ENCODE assay signal across 19 cellular contexts in genomic region chr9:88998506-88998905, GRCh38. TPM values are rescaled to one million over a fixed set of nuclear protein-coding genes. Genes with fewer than 3 reads are reported as not detected.
A peak's percentile ranks its signal among the peaks of the same experiment; 100 is the strongest.
DNase-seq lines count a peak whose midpoint lies in the region; ATAC-seq and TF ChIP-seq lines count a peak whose summit lies in the region.
"Had no signal": no experiment of that assay in that cellular context is flagged by ENCODE, and none has a peak within 500 bp of the region (broad histone marks: within the 10 kb centered on the region; RNA-seq: fewer than 3 reads in every experiment).

No MANE protein-coding gene starts in this region.

- H3K36me3 ChIP-seq in brain microvascular endothelial cell (replicated peaks) (peaks cover 95% of the 10 kb centered on the region), transverse colon (no peaks in the 10 kb centered on the region)
- H3K36me3 ChIP-seq: HAP-1 had no signal

- POLR2A ChIA-PET in activated CD8-positive, alpha-beta T cell treated with anti-CD3 and anti-CD28 coated beads, Interleukin-2, amount 10 ng/mL, durations not matched to agents 7 days and 5 days (lab: Charles Lee) = no interaction called here
- POLR2A ChIA-PET in activated CD8-positive, alpha-beta T cell treated with anti-CD3 and anti-CD28 coated beads for 36 hours (lab: Charles Lee) = no interaction called here
- POLR2A ChIA-PET in activated CD4-positive, alpha-beta T cell treated with anti-CD3 and anti-CD28 coated beads, Interleukin-2, amount 10 ng/mL, durations not matched to agents 7 days and 5 days (lab: Charles Lee) = no interaction called here

- no peak overlapping the region for H3K4me3 Mint-ChIP-seq in activated CD8-positive, alpha-beta T cell treated with anti-CD3 and anti-CD28 coated beads, Interleukin-2, amount 10 ng/mL, durations not matched to agents 7 days and 5 days
- no peak overlapping the region for H3K4me3 Mint-ChIP-seq in activated CD8-positive, alpha-beta T cell treated with anti-CD3 and anti-CD28 coated beads for 36 hours
- no peak overlapping the region for H3K4me3 Mint-ChIP-seq in activated CD4-positive, alpha-beta T cell treated with anti-CD3 and anti-CD28 coated beads, Interleukin-2, amount 10 ng/mL, durations not matched to agents 7 days and 5 days
- H3K4me3 Mint-ChIP-seq: activated CD4-positive, alpha-beta memory T cell treated with anti-CD3 and anti-CD28 coated beads for 36 hours; nephron progenitor cell; stimulated activated naive CD8-positive, alpha-beta T cell treated with anti-CD3 and anti-CD28 coated beads, Interleukin-15, amount 100 ng/mL, for 72 hours had no signal

- WGBS in transverse colon (ENCODE audit: low coverage in 1 of 2), 2 donors = 14 to 26% methylated on average over 2 of the region's 2 CpGs

- peaks cover 3% of the 10 kb centered on the region for H3K4me1 Mint-ChIP-seq in activated CD8-positive, alpha-beta T cell treated with anti-CD3 and anti-CD28 coated beads, Interleukin-2, amount 10 ng/mL, durations not matched to agents 7 days and 5 days (ENCODE audit: low read depth)
- peaks cover 2% of the 10 kb centered on the region for H3K4me1 Mint-ChIP-seq in activated CD8-positive, alpha-beta T cell treated with anti-CD3 and anti-CD28 coated beads for 36 hours (ENCODE audit: low read depth)
- peaks cover 4% of the 10 kb centered on the region for H3K4me1 Mint-ChIP-seq in activated CD4-positive, alpha-beta T cell treated with anti-CD3 and anti-CD28 coated beads, Interleukin-2, amount 10 ng/mL, durations not matched to agents 7 days and 5 days

- peak; percentile 17 for DNase-seq in activated CD8-positive, alpha-beta T cell treated with anti-CD3 and anti-CD28 coated beads, Interleukin-2, amount 10 ng/mL, durations not matched to agents 7 days and 5 days
- DNase-seq in activated CD8-positive, alpha-beta T cell treated with anti-CD3 and anti-CD28 coated beads for 36 hours = no peak
- DNase-seq in brain microvascular endothelial cell = no peak
- DNase-seq in iris pigment epithelial cell (ENCODE audit: low read depth) = peak; percentile 41
- DNase-seq in transverse colon = no peak
- no peak for DNase-seq in central memory CD4-positive, alpha-beta T cell
- DNase-seq in activated CD4-positive, alpha-beta T cell treated with anti-CD3 and anti-CD28 coated beads, Interleukin-2, amount 10 ng/mL, durations not matched to agents 7 days and 5 days = no peak
- DNase-seq: activated CD4-positive, alpha-beta memory T cell treated with anti-CD3 and anti-CD28 coated beads for 36 hours; activated effector memory CD4-positive, alpha-beta T cell treated with anti-CD3 and anti-CD28 coated beads, Interleukin-2, amount 50 U/mL, for 16 hours; NCI-H187 treated with DMSO at 0.1 percent for 48 hours; NCI-H748 treated with DMSO at 0.1 percent for 48 hours; nephron progenitor cell; stimulated activated naive CD8-positive, alpha-beta T cell treated with anti-CD3 and anti-CD28 coated beads, Interleukin-15, amount 100 ng/mL, for 72 hours; T-helper 9 cell had no signal

- in situ Hi-C loops in brain microvascular endothelial cell (cut with HindIII; ENCODE audit: low pct_ligation_motif_present, low sequenced_read_pairs) (no loop called here), transverse colon (cut with MboI; ENCODE audit: low pct_ligation_motif_present in 1 of 4, low pct_unique_long_range_greater_than_20kb in 1 of 4, low sequenced_read_pairs in 3 of 4) (loop anchor here in 1 of 4 donors (25.0 kb wide), 1 partner anchor 1311 kb away; no protein-coding TSS in a partner anchor)

- no peak for TF ChIP-seq POLR2A in transverse colon (IDR thresholded peaks at IDR 0.05)

- no peak for TF ChIP-seq CTCF in activated CD8-positive, alpha-beta T cell treated with anti-CD3 and anti-CD28 coated beads for 36 hours (IDR thresholded peaks at IDR 0.05)
- TF ChIP-seq CTCF in brain microvascular endothelial cell (IDR thresholded peaks at IDR 0.05; ENCODE audit: low read depth, low read length, missing control alignments) (no peak), transverse colon (IDR thresholded peaks at IDR 0.05) (no peak)

- H3K27me3 Mint-ChIP-seq in activated CD8-positive, alpha-beta T cell treated with anti-CD3 and anti-CD28 coated beads, Interleukin-2, amount 10 ng/mL, durations not matched to agents 7 days and 5 days (ENCODE audit: low read depth) = peaks cover 9% of the 10 kb centered on the region
- H3K27me3 Mint-ChIP-seq in activated CD8-positive, alpha-beta T cell treated with anti-CD3 and anti-CD28 coated beads for 36 hours = peaks cover 18% of the 10 kb centered on the region
- peaks cover 13% of the 10 kb centered on the region for H3K27me3 Mint-ChIP-seq in activated CD4-positive, alpha-beta T cell treated with anti-CD3 and anti-CD28 coated beads, Interleukin-2, amount 10 ng/mL, durations not matched to agents 7 days and 5 days

- H3K4me3 ChIP-seq in brain microvascular endothelial cell (ENCODE audit: low read depth, low read length) (no peak overlapping the region), transverse colon (no peak overlapping the region)
- H3K4me3 ChIP-seq: HAP-1, lower lobe of right lung, skin epidermis had no signal

- H3K9me3 Mint-ChIP-seq in activated CD8-positive, alpha-beta T cell treated with anti-CD3 and anti-CD28 coated beads, Interleukin-2, amount 10 ng/mL, durations not matched to agents 7 days and 5 days (ENCODE audit: insufficient read depth) = no peaks in the 10 kb centered on the region
- no peaks in the 10 kb centered on the region for H3K9me3 Mint-ChIP-seq in activated CD8-positive, alpha-beta T cell treated with anti-CD3 and anti-CD28 coated beads for 36 hours
- H3K9me3 Mint-ChIP-seq in activated CD4-positive, alpha-beta T cell treated with anti-CD3 and anti-CD28 coated beads, Interleukin-2, amount 10 ng/mL, durations not matched to agents 7 days and 5 days = no peaks in the 10 kb centered on the region
- H3K9me3 Mint-ChIP-seq: activated CD4-positive, alpha-beta memory T cell treated with anti-CD3 and anti-CD28 coated beads for 36 hours; nephron progenitor cell; stimulated activated naive CD8-positive, alpha-beta T cell treated with anti-CD3 and anti-CD28 coated beads, Interleukin-15, amount 100 ng/mL, for 72 hours had no signal

- intact Hi-C loops in activated CD8-positive, alpha-beta T cell treated with anti-CD3 and anti-CD28 coated beads for 36 hours (cut with micrococcal nuclease) = loop anchor here (10.0 kb wide), 1 partner anchor 164 kb away; no protein-coding TSS in a partner anchor
- intact Hi-C loops in transverse colon (cut with DNase I; ENCODE audit: low total_unique reads) = no loop called here

- H3K27me3 ChIP-seq in brain microvascular endothelial cell (replicated peaks) (no peaks in the 10 kb centered on the region), transverse colon (no peaks in the 10 kb centered on the region)

- H3K27ac ChIP-seq in brain microvascular endothelial cell = peak overlapping the region; percentile 50
- peak overlapping the region; percentile 21 to 60 (median 45) for H3K27ac ChIP-seq in transverse colon
- H3K27ac ChIP-seq: HL-60, skin epidermis had no signal

- peaks cover 7 to 32% (median 16%) of the 10 kb centered on the region in 4 donors for H3K4me1 ChIP-seq in transverse colon
- H3K4me1 ChIP-seq: HAP-1 had no signal

- no peak for TF ChIP-seq EP300 in transverse colon (IDR thresholded peaks at IDR 0.05; ENCODE audit: low read depth)

- no peaks in the 10 kb centered on the region for H3K36me3 Mint-ChIP-seq in activated CD8-positive, alpha-beta T cell treated with anti-CD3 and anti-CD28 coated beads, Interleukin-2, amount 10 ng/mL, durations not matched to agents 7 days and 5 days (ENCODE audit: low read depth)
- no peaks in the 10 kb centered on the region for H3K36me3 Mint-ChIP-seq in activated CD8-positive, alpha-beta T cell treated with anti-CD3 and anti-CD28 coated beads for 36 hours (ENCODE audit: low read depth)
- no peaks in the 10 kb centered on the region for H3K36me3 Mint-ChIP-seq in activated CD4-positive, alpha-beta T cell treated with anti-CD3 and anti-CD28 coated beads, Interleukin-2, amount 10 ng/mL, durations not matched to agents 7 days and 5 days (ENCODE audit: low read depth)
- H3K36me3 Mint-ChIP-seq: activated CD4-positive, alpha-beta memory T cell treated with anti-CD3 and anti-CD28 coated beads for 36 hours had no signal

- CTCF ChIA-PET in activated CD8-positive, alpha-beta T cell treated with anti-CD3 and anti-CD28 coated beads, Interleukin-2, amount 10 ng/mL, durations not matched to agents 7 days and 5 days (lab: Charles Lee) = no interaction called here
- CTCF ChIA-PET in activated CD8-positive, alpha-beta T cell treated with anti-CD3 and anti-CD28 coated beads for 36 hours (lab: Charles Lee) = interaction anchor here (1.3 kb wide), 1 partner anchor 405 kb away, joined by 4 read pairs; no protein-coding TSS in a partner anchor
- CTCF ChIA-PET in activated CD4-positive, alpha-beta T cell treated with anti-CD3 and anti-CD28 coated beads, Interleukin-2, amount 10 ng/mL, durations not matched to agents 7 days and 5 days (lab: Charles Lee) = no interaction called here

- no peaks in the 10 kb centered on the region for H3K9me3 ChIP-seq in transverse colon
- H3K9me3 ChIP-seq: HAP-1, lower lobe of right lung had no signal

- ATAC-seq in activated CD8-positive, alpha-beta T cell treated with anti-CD3 and anti-CD28 coated beads, Interleukin-2, amount 10 ng/mL, durations not matched to agents 7 days and 5 days = no peak
- no peak for ATAC-seq in activated CD8-positive, alpha-beta T cell treated with anti-CD3 and anti-CD28 coated beads for 36 hours
- no peak for ATAC-seq in HG03469 (IDR thresholded peaks at IDR 0.05; ENCODE audit: unreplicated experiment)
- ATAC-seq: stimulated activated naive CD8-positive, alpha-beta T cell treated with anti-CD3 and anti-CD28 coated beads, Interleukin-15, amount 100 ng/mL, for 72 hours had no signal

- H3K27ac Mint-ChIP-seq in activated CD8-positive, alpha-beta T cell treated with anti-CD3 and anti-CD28 coated beads, Interleukin-2, amount 10 ng/mL, durations not matched to agents 7 days and 5 days = no peak overlapping the region
- no peak overlapping the region for H3K27ac Mint-ChIP-seq in activated CD8-positive, alpha-beta T cell treated with anti-CD3 and anti-CD28 coated beads for 36 hours
- no peak overlapping the region for H3K27ac Mint-ChIP-seq in activated CD4-positive, alpha-beta T cell treated with anti-CD3 and anti-CD28 coated beads, Interleukin-2, amount 10 ng/mL, durations not matched to agents 7 days and 5 days
- H3K27ac Mint-ChIP-seq: activated CD4-positive, alpha-beta memory T cell treated with anti-CD3 and anti-CD28 coated beads for 36 hours; nephron progenitor cell; stimulated activated naive CD8-positive, alpha-beta T cell treated with anti-CD3 and anti-CD28 coated beads, Interleukin-15, amount 100 ng/mL, for 72 hours had no signal

RNA-seq across cellular contexts. Expression of gene S1PR3, which starts 7.2 kb away (rescaled TPM):
- not detected for total RNA-seq in activated CD8-positive, alpha-beta T cell treated with anti-CD3 and anti-CD28 coated beads, Interleukin-2, amount 10 ng/mL, durations not matched to agents 7 days and 5 days
- total RNA-seq in activated CD8-positive, alpha-beta T cell treated with anti-CD3 and anti-CD28 coated beads for 36 hours = under 1 TPM; 0.36 to 0.58 TPM
- 10 to 100 TPM in 2 of 4 donors, 1 to 10 TPM in 2; 2.0 to 13.5 (median 8.3) TPM for total RNA-seq in transverse colon
- under 1 TPM; 0.12 to 0.15 TPM for total RNA-seq in activated CD4-positive, alpha-beta T cell treated with anti-CD3 and anti-CD28 coated beads, Interleukin-2, amount 10 ng/mL, durations not matched to agents 7 days and 5 days

Comparison
In these comparisons a context has a peak if more than half of its experiments do, and no peak if none do; other contexts are left out.
1. DNase-seq: peak in activated CD8-positive, alpha-beta T cell treated with anti-CD3 and anti-CD28 coated beads, Interleukin-2, amount 10 ng/mL, durations not matched to agents 7 days and 5 days (single experiment) and iris pigment epithelial cell (single experiment); none in activated CD8-positive, alpha-beta T cell treated with anti-CD3 and anti-CD28 coated beads for 36 hours (single experiment), brain microvascular endothelial cell (single experiment), transverse colon (single experiment), central memory CD4-positive, alpha-beta T cell (single experiment) and activated CD4-positive, alpha-beta T cell treated with anti-CD3 and anti-CD28 coated beads, Interleukin-2, amount 10 ng/mL, durations not matched to agents 7 days and 5 days (single experiment).